ENCODE assay signal across 8 cellular contexts in genomic region chr12:31959701-31960391, GRCh38. TPM values are rescaled to one million over a fixed set of nuclear protein-coding genes. Genes with fewer than 3 reads are reported as not detected.
DNase-seq lines count a peak whose midpoint lies in the region; ATAC-seq and TF ChIP-seq lines count a peak whose summit lies in the region.

No MANE protein-coding gene starts in this region.

- H3K36me3 Mint-ChIP-seq in brain = peaks cover 36% of the 10 kb centered on the region

- H3K4me1 ChIP-seq in iPS-18a (ENCODE audit: control insufficient read depth, low read depth, low read length) (peaks cover 19% of the 10 kb centered on the region), skeletal muscle satellite cell (ENCODE audit: control insufficient read depth, insufficient read depth, low read length) (peaks cover 14% of the 10 kb centered on the region)

- H3K27me3 Mint-ChIP-seq in brain = peaks cover 5% of the 10 kb centered on the region

- peak overlapping the region; percentile 84 for H3K4me2 ChIP-seq in skeletal muscle satellite cell (ENCODE audit: low read length)

- DNase-seq in MV-4-11 (lab: John Stamatoyannopoulos, UW) (peak; percentile 64), T1000 (lab: John Stamatoyannopoulos, UW) (peak; percentile 70), cortex of kidney (lab: John Stamatoyannopoulos, UW) (no peak)

- H3K4me3 ChIP-seq in GM12875 (ENCODE audit: low read depth, low read length) (peak overlapping the region; percentile 59), iPS-18a (ENCODE audit: low read length) (peak overlapping the region; percentile 99), skeletal muscle satellite cell (ENCODE audit: low read length) (peak overlapping the region; percentile 81)

- TF ChIP-seq CTCF in GM12875 (IDR thresholded peaks at IDR 0.05; ENCODE audit: borderline replicate concordance, insufficient read depth, low read depth, low read length) (no peak), brain (conservative IDR thresholded peaks at IDR 0.05) (no peak)

- H3K27ac ChIP-seq in iPS-18a (ENCODE audit: low read length) = no peak overlapping the region

- H3K4me1 Mint-ChIP-seq in brain = peaks cover 50% of the 10 kb centered on the region

- peak overlapping the region; percentile 89 to 98 (median 97) for H3K27ac Mint-ChIP-seq in brain

- peak; percentile 44 for ATAC-seq in HG02588 (IDR thresholded peaks at IDR 0.05; ENCODE audit: unreplicated experiment)

- peak overlapping the region; percentile 84 to 98 (median 94) for H3K4me3 Mint-ChIP-seq in brain

- H3K36me3 ChIP-seq in iPS-18a (ENCODE audit: control insufficient read depth, low read depth, low read length) = peaks cover 29% of the 10 kb centered on the region
- H3K36me3 ChIP-seq in skeletal muscle satellite cell (ENCODE audit: insufficient read depth, low read length) = peaks cover 8% of the 10 kb centered on the region

- H3K9ac ChIP-seq in iPS-18a (ENCODE audit: low read length) = peak overlapping the region; percentile 81
- H3K9ac ChIP-seq in skeletal muscle satellite cell (ENCODE audit: low read depth, low read length) = peak overlapping the region; percentile 87

- no peaks in the 10 kb centered on the region for H3K9me3 ChIP-seq in iPS-18a (ENCODE audit: control insufficient read depth, low read depth, low read length)
- H3K9me3 ChIP-seq in skeletal muscle satellite cell (replicated peaks; ENCODE audit: low read length) = no peaks in the 10 kb centered on the region

- H3K27me3 ChIP-seq in iPS-18a (ENCODE audit: control insufficient read depth, insufficient read depth, low read length) (peaks cover 4% of the 10 kb centered on the region), skeletal muscle satellite cell (ENCODE audit: control insufficient read depth, insufficient read depth, low read length) (no peaks in the 10 kb centered on the region)

- peaks cover 11 to 19% (median 15%) of the 10 kb centered on the region in 5 experiments for H3K9me3 Mint-ChIP-seq in brain

RNA-seq across cellular contexts. Expression of gene RESF1, which starts 0.6 kb away (rescaled TPM):
- 4.1 TPM for polyA plus RNA-seq in brain (ENCODE audit: insufficient read depth, low read depth, low replicate concordance)
- 15.3 and 19.0 TPM in 2 replicates for total RNA-seq in skeletal muscle satellite cell (2012; rRNA removed)
